ENCODE assay signal across 9 cellular contexts in genomic region chr16:73059779-73060178, GRCh38. TPM values are rescaled to one million over a fixed set of nuclear protein-coding genes. Genes with fewer than 3 reads are reported as not detected.
DNase-seq lines count a peak whose midpoint lies in the region; ATAC-seq and TF ChIP-seq lines count a peak whose summit lies in the region.
"Had no signal": no experiment of that assay in that cellular context is flagged by ENCODE, and none has a peak within 500 bp of the region (broad histone marks: within the 10 kb centered on the region; RNA-seq: fewer than 3 reads in every experiment).

No MANE protein-coding gene starts in this region.

- ATAC-seq in right cardiac atrium, result no peak
- no peak for ATAC-seq in stimulated activated memory B cell treated with anti-CD40 and anti-IgM and Interleukin-4, amounts not matched to agents 10 μg/mL and 1 μg/mL and 100 μg/mL, for 72 hours
- ATAC-seq: activated T-cell treated with anti-CD3 and anti-CD28 coated beads, Interleukin-2, amount 50 U/mL, for 72 hours had no signal

- H3K4me3 Mint-ChIP-seq in HFFc6, result peak overlapping the region; percentile 91
- peak overlapping the region; percentile 76 for H3K4me3 Mint-ChIP-seq in activated T-helper 2 cell treated with anti-CD3 and anti-CD28 coated beads, Interferon-gamma antibody, Interleukin-2, Interleukin-4, amounts not matched to agents 10 μg/mL and 5 μg/mL and 100 μg/mL, durations not matched to agents 14 hours and 24 hours and 36 hours (ENCODE audit: low read depth)
- peak overlapping the region; percentile 87 for H3K4me3 Mint-ChIP-seq in stimulated activated memory B cell treated with anti-CD40 and anti-IgM and Interleukin-4, amounts not matched to agents 10 μg/mL and 1 μg/mL and 100 μg/mL, for 72 hours

- WGBS in right cardiac atrium, result 57% methylated on average over 3 of the region's 3 CpGs

- H3K4me3 ChIP-seq in right cardiac atrium (ENCODE audit: low read length), result peak overlapping the region; percentile 100

- DNase-seq in HFFc6, result no peak
- DNase-seq in activated T-helper 2 cell treated with anti-CD3 and anti-CD28 coated beads, Interferon-gamma antibody, Interleukin-2, Interleukin-4, amounts not matched to agents 10 μg/mL and 5 μg/mL and 100 μg/mL, durations not matched to agents 14 hours and 24 hours and 36 hours (ENCODE audit: low spot score), result no peak
- no peak for DNase-seq in right cardiac atrium
- no peak for DNase-seq in GM20000 (ENCODE audit: low spot score)
- DNase-seq in cortex of kidney (lab: John Stamatoyannopoulos, UW), result no peak
- DNase-seq in NCI-H1930 (lab: John Stamatoyannopoulos, UW), result no peak
- DNase-seq: activated T-cell treated with anti-CD3 and anti-CD28 coated beads, Interleukin-2, amount 50 U/mL, for 72 hours; stimulated activated CD4-positive, alpha-beta T cell treated with anti-CD3 and anti-CD28 coated beads, Interleukin-1b, Interleukin-23, amount 100 ng/mL, for 48 hours had no signal

- intact Hi-C loops in activated T-helper 2 cell treated with anti-CD3 and anti-CD28 coated beads, Interferon-gamma antibody, Interleukin-2, Interleukin-4, amounts not matched to agents 10 μg/mL and 5 μg/mL and 100 μg/mL, durations not matched to agents 14 hours and 24 hours and 36 hours (cut with micrococcal nuclease), result loop anchor here (10.0 kb wide), 2 partner anchors 225 to 395 kb away; no protein-coding TSS in a partner anchor
- intact Hi-C loops in right cardiac atrium (cut with DNase I), result loop anchor here (5.0 to 10.0 kb wide), 7 partner anchors 65 to 225 kb away; no protein-coding TSS in a partner anchor

- no peaks in the 10 kb centered on the region for H3K27me3 ChIP-seq in right cardiac atrium (ENCODE audit: control insufficient read depth, insufficient read depth)

- no peak overlapping the region for H3K27ac ChIP-seq in right cardiac atrium (ENCODE audit: low read length)

- H3K9me3 Mint-ChIP-seq in HFFc6, result no peaks in the 10 kb centered on the region
- H3K9me3 Mint-ChIP-seq in activated T-helper 2 cell treated with anti-CD3 and anti-CD28 coated beads, Interferon-gamma antibody, Interleukin-2, Interleukin-4, amounts not matched to agents 10 μg/mL and 5 μg/mL and 100 μg/mL, durations not matched to agents 14 hours and 24 hours and 36 hours, result no peaks in the 10 kb centered on the region
- H3K9me3 Mint-ChIP-seq in stimulated activated memory B cell treated with anti-CD40 and anti-IgM and Interleukin-4, amounts not matched to agents 10 μg/mL and 1 μg/mL and 100 μg/mL, for 72 hours, result no peaks in the 10 kb centered on the region
- H3K9me3 Mint-ChIP-seq: activated T-cell treated with anti-CD3 and anti-CD28 coated beads, Interleukin-2, amount 50 U/mL, for 72 hours had no signal

- H3K36me3 Mint-ChIP-seq in HFFc6 (ENCODE audit: low read depth), result no peaks in the 10 kb centered on the region
- H3K36me3 Mint-ChIP-seq in activated T-helper 2 cell treated with anti-CD3 and anti-CD28 coated beads, Interferon-gamma antibody, Interleukin-2, Interleukin-4, amounts not matched to agents 10 μg/mL and 5 μg/mL and 100 μg/mL, durations not matched to agents 14 hours and 24 hours and 36 hours (ENCODE audit: low read depth), result peaks cover 3% of the 10 kb centered on the region
- peaks cover 6% of the 10 kb centered on the region for H3K36me3 Mint-ChIP-seq in stimulated activated memory B cell treated with anti-CD40 and anti-IgM and Interleukin-4, amounts not matched to agents 10 μg/mL and 1 μg/mL and 100 μg/mL, for 72 hours

- H3K4me1 ChIP-seq in right cardiac atrium (ENCODE audit: control insufficient read depth, insufficient read depth, low read length), result no peaks in the 10 kb centered on the region

- H3K4me1 Mint-ChIP-seq in HFFc6 (ENCODE audit: low read depth), result peaks cover 53% of the 10 kb centered on the region
- H3K4me1 Mint-ChIP-seq in activated T-helper 2 cell treated with anti-CD3 and anti-CD28 coated beads, Interferon-gamma antibody, Interleukin-2, Interleukin-4, amounts not matched to agents 10 μg/mL and 5 μg/mL and 100 μg/mL, durations not matched to agents 14 hours and 24 hours and 36 hours (ENCODE audit: low read depth), result peaks cover 14% of the 10 kb centered on the region
- peaks cover 60% of the 10 kb centered on the region for H3K4me1 Mint-ChIP-seq in stimulated activated memory B cell treated with anti-CD40 and anti-IgM and Interleukin-4, amounts not matched to agents 10 μg/mL and 1 μg/mL and 100 μg/mL, for 72 hours

- H3K27me3 Mint-ChIP-seq in HFFc6 (ENCODE audit: insufficient read depth), result peaks cover 6% of the 10 kb centered on the region; the same call in 1 of the 2 replicates
- H3K27me3 Mint-ChIP-seq in activated T-helper 2 cell treated with anti-CD3 and anti-CD28 coated beads, Interferon-gamma antibody, Interleukin-2, Interleukin-4, amounts not matched to agents 10 μg/mL and 5 μg/mL and 100 μg/mL, durations not matched to agents 14 hours and 24 hours and 36 hours (ENCODE audit: low read depth), result peaks cover 82% of the 10 kb centered on the region
- H3K27me3 Mint-ChIP-seq in stimulated activated memory B cell treated with anti-CD40 and anti-IgM and Interleukin-4, amounts not matched to agents 10 μg/mL and 1 μg/mL and 100 μg/mL, for 72 hours, result peaks cover 73% of the 10 kb centered on the region

- H3K9me3 ChIP-seq in right cardiac atrium (ENCODE audit: control insufficient read depth, low read length), result no peaks in the 10 kb centered on the region

- H3K27ac Mint-ChIP-seq in HFFc6, result peak overlapping the region; percentile 87
- H3K27ac Mint-ChIP-seq in activated T-helper 2 cell treated with anti-CD3 and anti-CD28 coated beads, Interferon-gamma antibody, Interleukin-2, Interleukin-4, amounts not matched to agents 10 μg/mL and 5 μg/mL and 100 μg/mL, durations not matched to agents 14 hours and 24 hours and 36 hours, result no peak overlapping the region
- H3K27ac Mint-ChIP-seq in stimulated activated memory B cell treated with anti-CD40 and anti-IgM and Interleukin-4, amounts not matched to agents 10 μg/mL and 1 μg/mL and 100 μg/mL, for 72 hours, result peak overlapping the region; percentile 66
- H3K27ac Mint-ChIP-seq: activated T-cell treated with anti-CD3 and anti-CD28 coated beads, Interleukin-2, amount 50 U/mL, for 72 hours had no signal

- no peak for TF ChIP-seq CTCF in HFFc6 (IDR thresholded peaks at IDR 0.05)
- TF ChIP-seq CTCF in GM20000 (IDR thresholded peaks at IDR 0.05; ENCODE audit: extremely low read depth, missing control alignments), result no peak

RNA-seq across cellular contexts. Expression of gene ZFHX3, which starts 11.9 kb away (rescaled TPM):
- total RNA-seq in HFFc6 (2021; fragmentation: NEBNext Ultra II Directional; extraction: Animal tissue kit (Norgen Biotek cat#: 25700)), result 10 to 100 TPM; 14.5 to 25.8 (median 15.8) TPM
- 0.62 and 1.2 TPM in 2 replicates for total RNA-seq in activated T-helper 2 cell treated with anti-CD3 and anti-CD28 coated beads, Interferon-gamma antibody, Interleukin-2, Interleukin-4, amounts not matched to agents 10 μg/mL and 5 μg/mL and 100 μg/mL, durations not matched to agents 14 hours and 24 hours and 36 hours
- total RNA-seq in right cardiac atrium, result 10 to 100 TPM in 2 of 4 donors, 1 to 10 TPM in 2; 9.1 to 18.2 (median 11.0) TPM
- 4.3 TPM for polyA plus RNA-seq in right cardiac atrium
